1 cellular context compared by ENCODE assay signal in the genomic region with DNA sequence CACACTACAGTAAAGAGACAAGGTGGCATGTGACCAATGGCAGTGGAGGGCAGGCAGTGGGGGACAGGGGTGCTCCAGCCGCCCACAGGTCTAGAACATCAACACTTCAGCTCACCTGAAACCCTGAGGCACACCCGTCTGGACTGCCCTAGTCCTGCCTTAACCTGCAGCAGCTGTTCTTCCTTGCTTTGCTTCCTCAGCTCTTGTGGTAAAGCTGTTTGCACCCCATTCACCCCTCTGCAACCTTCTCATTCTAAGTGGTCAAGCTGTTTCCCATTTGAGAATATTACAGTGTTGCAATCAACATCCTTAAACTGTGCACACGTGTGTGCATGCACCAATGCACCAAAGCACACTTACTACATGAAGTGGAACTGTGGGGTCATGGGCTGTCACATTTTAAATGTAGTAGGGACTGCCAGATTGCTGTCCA.
A peak's percentile ranks its signal among the peaks of the same experiment; 100 is the strongest.
TF ChIP-seq lines count a peak whose summit lies in the region.

No MANE protein-coding gene starts in this region.

TF ChIP-seq in GM12878, 131 proteins besides CTCF, POLR2A, EP300 and RAD21 (continued from another document and continues in another):
- TF ChIP-seq, protein P1, sequence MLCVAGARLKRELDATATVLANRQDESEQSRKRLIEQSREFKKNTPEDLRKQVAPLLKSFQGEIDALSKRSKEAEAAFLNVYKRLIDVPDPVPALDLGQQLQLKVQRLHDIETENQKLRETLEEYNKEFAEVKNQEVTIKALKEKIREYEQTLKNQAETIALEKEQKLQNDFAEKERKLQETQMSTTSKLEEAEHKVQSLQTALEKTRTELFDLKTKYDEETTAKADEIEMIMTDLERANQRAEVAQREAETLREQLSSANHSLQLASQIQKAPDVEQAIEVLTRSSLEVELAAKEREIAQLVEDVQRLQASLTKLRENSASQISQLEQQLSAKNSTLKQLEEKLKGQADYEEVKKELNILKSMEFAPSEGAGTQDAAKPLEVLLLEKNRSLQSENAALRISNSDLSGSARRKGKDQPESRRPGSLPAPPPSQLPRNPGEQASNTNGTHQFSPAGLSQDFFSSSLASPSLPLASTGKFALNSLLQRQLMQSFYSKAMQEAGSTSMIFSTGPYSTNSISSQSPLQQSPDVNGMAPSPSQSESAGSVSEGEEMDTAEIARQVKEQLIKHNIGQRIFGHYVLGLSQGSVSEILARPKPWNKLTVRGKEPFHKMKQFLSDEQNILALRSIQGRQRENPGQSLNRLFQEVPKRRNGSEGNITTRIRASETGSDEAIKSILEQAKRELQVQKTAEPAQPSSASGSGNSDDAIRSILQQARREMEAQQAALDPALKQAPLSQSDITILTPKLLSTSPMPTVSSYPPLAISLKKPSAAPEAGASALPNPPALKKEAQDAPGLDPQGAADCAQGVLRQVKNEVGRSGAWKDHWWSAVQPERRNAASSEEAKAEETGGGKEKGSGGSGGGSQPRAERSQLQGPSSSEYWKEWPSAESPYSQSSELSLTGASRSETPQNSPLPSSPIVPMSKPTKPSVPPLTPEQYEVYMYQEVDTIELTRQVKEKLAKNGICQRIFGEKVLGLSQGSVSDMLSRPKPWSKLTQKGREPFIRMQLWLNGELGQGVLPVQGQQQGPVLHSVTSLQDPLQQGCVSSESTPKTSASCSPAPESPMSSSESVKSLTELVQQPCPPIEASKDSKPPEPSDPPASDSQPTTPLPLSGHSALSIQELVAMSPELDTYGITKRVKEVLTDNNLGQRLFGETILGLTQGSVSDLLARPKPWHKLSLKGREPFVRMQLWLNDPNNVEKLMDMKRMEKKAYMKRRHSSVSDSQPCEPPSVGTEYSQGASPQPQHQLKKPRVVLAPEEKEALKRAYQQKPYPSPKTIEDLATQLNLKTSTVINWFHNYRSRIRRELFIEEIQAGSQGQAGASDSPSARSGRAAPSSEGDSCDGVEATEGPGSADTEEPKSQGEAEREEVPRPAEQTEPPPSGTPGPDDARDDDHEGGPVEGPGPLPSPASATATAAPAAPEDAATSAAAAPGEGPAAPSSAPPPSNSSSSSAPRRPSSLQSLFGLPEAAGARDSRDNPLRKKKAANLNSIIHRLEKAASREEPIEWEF (IDR thresholded peaks at IDR 0.05; ENCODE audit: insufficient replicate concordance, low read depth, low read length): no peak
- TF ChIP-seq SIN3A (IDR thresholded peaks at IDR 0.05; ENCODE audit: low read depth, low read length) (no peak), CBX3 (IDR thresholded peaks at IDR 0.05; ENCODE audit: borderline replicate concordance, low read depth) (no peak), WRNIP1 (IDR thresholded peaks at IDR 0.05; ENCODE audit: borderline replicate concordance, low read depth, low read length) (no peak), EZH2 (IDR thresholded peaks at IDR 0.05; ENCODE audit: borderline replicate concordance, control insufficient read depth, low read depth, low read length) (no peak), RCOR1 (conservative IDR thresholded peaks at IDR 0.05; ENCODE audit: low read depth, low read length) (no peak), FOS (IDR thresholded peaks at IDR 0.05; ENCODE audit: borderline replicate concordance, extremely low read depth, insufficient read length) (no peak), NRF1 (conservative IDR thresholded peaks at IDR 0.05; ENCODE audit: low read depth, low read length) (no peak), RBBP5 (conservative IDR thresholded peaks at IDR 0.05) (no peak), ZZZ3 (IDR thresholded peaks at IDR 0.05; ENCODE audit: control insufficient read depth, insufficient read length, low read depth) (no peak), HDAC6 (IDR thresholded peaks at IDR 0.05; ENCODE audit: unreplicated experiment) (no peak), CEBPB (IDR thresholded peaks at IDR 0.05; ENCODE audit: borderline replicate concordance in 1 of 2, low read depth in 2 of 2, low read length in 2 of 2) (peak in 1 of 2 experiments; percentile 52; a peak in 1 of 4 replicates), EED (IDR thresholded peaks at IDR 0.05; ENCODE audit: low read depth) (peak; percentile 62; the same call in 1 of the 2 replicates), HDAC2 (IDR thresholded peaks at IDR 0.05) (no peak), BACH1 (IDR thresholded peaks at IDR 0.05; ENCODE audit: borderline replicate concordance) (0 out of 2 replicates have a peak, but pooled peaks have one; percentile 24), CBFB (IDR thresholded peaks at IDR 0.05; ENCODE audit: low read depth) (0 out of 2 replicates have a peak, but pooled peaks have one; percentile 14), SRF (IDR thresholded peaks at IDR 0.05; ENCODE audit: low read depth in 2 of 2, low read length in 2 of 2) (no peak), ZSCAN29 (IDR thresholded peaks at IDR 0.05) (0 out of 2 replicates have a peak, but pooled peaks have one; percentile 19), GATAD2B (conservative IDR thresholded peaks at IDR 0.05; ENCODE audit: low read depth) (peak; percentile 27; the same call in 1 of the 2 replicates), MYB (IDR thresholded peaks at IDR 0.05; ENCODE audit: borderline replicate concordance, low read depth, low read length) (no peak), SP1 (IDR thresholded peaks at IDR 0.05; ENCODE audit: low read depth, low read length) (no peak), SUPT20H (IDR thresholded peaks at IDR 0.05; ENCODE audit: borderline replicate concordance, control insufficient read depth, low read depth, low read length) (no peak), KAT2A (conservative IDR thresholded peaks at IDR 0.05; ENCODE audit: control insufficient read depth, low read depth, low read length) (no peak), SPI1 (IDR thresholded peaks at IDR 0.05; ENCODE audit: borderline replicate concordance, insufficient read depth, low read depth, low read length) (no peak), ZNF24 (IDR thresholded peaks at IDR 0.05) (no peak), JUND (IDR thresholded peaks at IDR 0.05; ENCODE audit: low read depth, low read length) (no peak), BMI1 (IDR thresholded peaks at IDR 0.05; ENCODE audit: borderline replicate concordance) (no peak), KDM1A (IDR thresholded peaks at IDR 0.05; ENCODE audit: borderline replicate concordance) (no peak), ASH2L (IDR thresholded peaks at IDR 0.05; ENCODE audit: borderline replicate concordance, low read depth) (no peak), HDGF (IDR thresholded peaks at IDR 0.05) (no peak), POU2F2 (IDR thresholded peaks at IDR 0.05; ENCODE audit: borderline replicate concordance, low read depth, low read length) (0 out of 3 replicates have a peak, but pooled peaks have one; percentile 48)
- TF ChIP-seq, protein P2, sequence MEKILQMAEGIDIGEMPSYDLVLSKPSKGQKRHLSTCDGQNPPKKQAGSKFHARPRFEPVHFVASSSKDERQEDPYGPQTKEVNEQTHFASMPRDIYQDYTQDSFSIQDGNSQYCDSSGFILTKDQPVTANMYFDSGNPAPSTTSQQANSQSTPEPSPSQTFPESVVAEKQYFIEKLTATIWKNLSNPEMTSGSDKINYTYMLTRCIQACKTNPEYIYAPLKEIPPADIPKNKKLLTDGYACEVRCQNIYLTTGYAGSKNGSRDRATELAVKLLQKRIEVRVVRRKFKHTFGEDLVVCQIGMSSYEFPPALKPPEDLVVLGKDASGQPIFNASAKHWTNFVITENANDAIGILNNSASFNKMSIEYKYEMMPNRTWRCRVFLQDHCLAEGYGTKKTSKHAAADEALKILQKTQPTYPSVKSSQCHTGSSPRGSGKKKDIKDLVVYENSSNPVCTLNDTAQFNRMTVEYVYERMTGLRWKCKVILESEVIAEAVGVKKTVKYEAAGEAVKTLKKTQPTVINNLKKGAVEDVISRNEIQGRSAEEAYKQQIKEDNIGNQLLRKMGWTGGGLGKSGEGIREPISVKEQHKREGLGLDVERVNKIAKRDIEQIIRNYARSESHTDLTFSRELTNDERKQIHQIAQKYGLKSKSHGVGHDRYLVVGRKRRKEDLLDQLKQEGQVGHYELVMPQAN (conservative IDR thresholded peaks at IDR 0.05): no peak
- TF ChIP-seq, protein P3, sequence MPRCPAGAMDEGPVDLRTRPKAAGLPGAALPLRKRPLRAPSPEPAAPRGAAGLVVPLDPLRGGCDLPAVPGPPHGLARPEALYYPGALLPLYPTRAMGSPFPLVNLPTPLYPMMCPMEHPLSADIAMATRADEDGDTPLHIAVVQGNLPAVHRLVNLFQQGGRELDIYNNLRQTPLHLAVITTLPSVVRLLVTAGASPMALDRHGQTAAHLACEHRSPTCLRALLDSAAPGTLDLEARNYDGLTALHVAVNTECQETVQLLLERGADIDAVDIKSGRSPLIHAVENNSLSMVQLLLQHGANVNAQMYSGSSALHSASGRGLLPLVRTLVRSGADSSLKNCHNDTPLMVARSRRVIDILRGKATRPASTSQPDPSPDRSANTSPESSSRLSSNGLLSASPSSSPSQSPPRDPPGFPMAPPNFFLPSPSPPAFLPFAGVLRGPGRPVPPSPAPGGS (IDR thresholded peaks at IDR 0.05; ENCODE audit: borderline replicate concordance, insufficient read depth, low read depth, low read length, poor library complexity, severe bottlenecking): no peak
- TF ChIP-seq, protein P4, sequence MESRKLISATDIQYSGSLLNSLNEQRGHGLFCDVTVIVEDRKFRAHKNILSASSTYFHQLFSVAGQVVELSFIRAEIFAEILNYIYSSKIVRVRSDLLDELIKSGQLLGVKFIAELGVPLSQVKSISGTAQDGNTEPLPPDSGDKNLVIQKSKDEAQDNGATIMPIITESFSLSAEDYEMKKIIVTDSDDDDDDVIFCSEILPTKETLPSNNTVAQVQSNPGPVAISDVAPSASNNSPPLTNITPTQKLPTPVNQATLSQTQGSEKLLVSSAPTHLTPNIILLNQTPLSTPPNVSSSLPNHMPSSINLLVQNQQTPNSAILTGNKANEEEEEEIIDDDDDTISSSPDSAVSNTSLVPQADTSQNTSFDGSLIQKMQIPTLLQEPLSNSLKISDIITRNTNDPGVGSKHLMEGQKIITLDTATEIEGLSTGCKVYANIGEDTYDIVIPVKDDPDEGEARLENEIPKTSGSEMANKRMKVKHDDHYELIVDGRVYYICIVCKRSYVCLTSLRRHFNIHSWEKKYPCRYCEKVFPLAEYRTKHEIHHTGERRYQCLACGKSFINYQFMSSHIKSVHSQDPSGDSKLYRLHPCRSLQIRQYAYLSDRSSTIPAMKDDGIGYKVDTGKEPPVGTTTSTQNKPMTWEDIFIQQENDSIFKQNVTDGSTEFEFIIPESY (IDR thresholded peaks at IDR 0.05): no peak
- TF ChIP-seq, protein P5, sequence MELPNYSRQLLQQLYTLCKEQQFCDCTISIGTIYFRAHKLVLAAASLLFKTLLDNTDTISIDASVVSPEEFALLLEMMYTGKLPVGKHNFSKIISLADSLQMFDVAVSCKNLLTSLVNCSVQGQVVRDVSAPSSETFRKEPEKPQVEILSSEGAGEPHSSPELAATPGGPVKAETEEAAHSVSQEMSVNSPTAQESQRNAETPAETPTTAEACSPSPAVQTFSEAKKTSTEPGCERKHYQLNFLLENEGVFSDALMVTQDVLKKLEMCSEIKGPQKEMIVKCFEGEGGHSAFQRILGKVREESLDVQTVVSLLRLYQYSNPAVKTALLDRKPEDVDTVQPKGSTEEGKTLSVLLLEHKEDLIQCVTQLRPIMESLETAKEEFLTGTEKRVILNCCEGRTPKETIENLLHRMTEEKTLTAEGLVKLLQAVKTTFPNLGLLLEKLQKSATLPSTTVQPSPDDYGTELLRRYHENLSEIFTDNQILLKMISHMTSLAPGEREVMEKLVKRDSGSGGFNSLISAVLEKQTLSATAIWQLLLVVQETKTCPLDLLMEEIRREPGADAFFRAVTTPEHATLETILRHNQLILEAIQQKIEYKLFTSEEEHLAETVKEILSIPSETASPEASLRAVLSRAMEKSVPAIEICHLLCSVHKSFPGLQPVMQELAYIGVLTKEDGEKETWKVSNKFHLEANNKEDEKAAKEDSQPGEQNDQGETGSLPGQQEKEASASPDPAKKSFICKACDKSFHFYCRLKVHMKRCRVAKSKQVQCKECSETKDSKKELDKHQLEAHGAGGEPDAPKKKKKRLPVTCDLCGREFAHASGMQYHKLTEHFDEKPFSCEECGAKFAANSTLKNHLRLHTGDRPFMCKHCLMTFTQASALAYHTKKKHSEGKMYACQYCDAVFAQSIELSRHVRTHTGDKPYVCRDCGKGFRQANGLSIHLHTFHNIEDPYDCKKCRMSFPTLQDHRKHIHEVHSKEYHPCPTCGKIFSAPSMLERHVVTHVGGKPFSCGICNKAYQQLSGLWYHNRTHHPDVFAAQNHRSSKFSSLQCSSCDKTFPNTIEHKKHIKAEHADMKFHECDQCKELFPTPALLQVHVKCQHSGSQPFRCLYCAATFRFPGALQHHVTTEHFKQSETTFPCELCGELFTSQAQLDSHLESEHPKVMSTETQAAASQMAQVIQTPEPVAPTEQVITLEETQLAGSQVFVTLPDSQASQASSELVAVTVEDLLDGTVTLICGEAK (IDR thresholded peaks at IDR 0.05; ENCODE audit: borderline replicate concordance): no peak
- TF ChIP-seq, protein P6, sequence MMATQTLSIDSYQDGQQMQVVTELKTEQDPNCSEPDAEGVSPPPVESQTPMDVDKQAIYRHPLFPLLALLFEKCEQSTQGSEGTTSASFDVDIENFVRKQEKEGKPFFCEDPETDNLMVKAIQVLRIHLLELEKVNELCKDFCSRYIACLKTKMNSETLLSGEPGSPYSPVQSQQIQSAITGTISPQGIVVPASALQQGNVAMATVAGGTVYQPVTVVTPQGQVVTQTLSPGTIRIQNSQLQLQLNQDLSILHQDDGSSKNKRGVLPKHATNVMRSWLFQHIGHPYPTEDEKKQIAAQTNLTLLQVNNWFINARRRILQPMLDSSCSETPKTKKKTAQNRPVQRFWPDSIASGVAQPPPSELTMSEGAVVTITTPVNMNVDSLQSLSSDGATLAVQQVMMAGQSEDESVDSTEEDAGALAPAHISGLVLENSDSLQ (IDR thresholded peaks at IDR 0.05): no peak
- TF ChIP-seq, protein P7, sequence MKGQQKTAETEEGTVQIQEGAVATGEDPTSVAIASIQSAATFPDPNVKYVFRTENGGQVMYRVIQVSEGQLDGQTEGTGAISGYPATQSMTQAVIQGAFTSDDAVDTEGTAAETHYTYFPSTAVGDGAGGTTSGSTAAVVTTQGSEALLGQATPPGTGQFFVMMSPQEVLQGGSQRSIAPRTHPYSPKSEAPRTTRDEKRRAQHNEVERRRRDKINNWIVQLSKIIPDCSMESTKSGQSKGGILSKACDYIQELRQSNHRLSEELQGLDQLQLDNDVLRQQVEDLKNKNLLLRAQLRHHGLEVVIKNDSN (IDR thresholded peaks at IDR 0.05; ENCODE audit: borderline replicate concordance, extremely low read length, insufficient read depth, low read depth, low read length): peak; percentile 9
- TF ChIP-seq, protein P8, sequence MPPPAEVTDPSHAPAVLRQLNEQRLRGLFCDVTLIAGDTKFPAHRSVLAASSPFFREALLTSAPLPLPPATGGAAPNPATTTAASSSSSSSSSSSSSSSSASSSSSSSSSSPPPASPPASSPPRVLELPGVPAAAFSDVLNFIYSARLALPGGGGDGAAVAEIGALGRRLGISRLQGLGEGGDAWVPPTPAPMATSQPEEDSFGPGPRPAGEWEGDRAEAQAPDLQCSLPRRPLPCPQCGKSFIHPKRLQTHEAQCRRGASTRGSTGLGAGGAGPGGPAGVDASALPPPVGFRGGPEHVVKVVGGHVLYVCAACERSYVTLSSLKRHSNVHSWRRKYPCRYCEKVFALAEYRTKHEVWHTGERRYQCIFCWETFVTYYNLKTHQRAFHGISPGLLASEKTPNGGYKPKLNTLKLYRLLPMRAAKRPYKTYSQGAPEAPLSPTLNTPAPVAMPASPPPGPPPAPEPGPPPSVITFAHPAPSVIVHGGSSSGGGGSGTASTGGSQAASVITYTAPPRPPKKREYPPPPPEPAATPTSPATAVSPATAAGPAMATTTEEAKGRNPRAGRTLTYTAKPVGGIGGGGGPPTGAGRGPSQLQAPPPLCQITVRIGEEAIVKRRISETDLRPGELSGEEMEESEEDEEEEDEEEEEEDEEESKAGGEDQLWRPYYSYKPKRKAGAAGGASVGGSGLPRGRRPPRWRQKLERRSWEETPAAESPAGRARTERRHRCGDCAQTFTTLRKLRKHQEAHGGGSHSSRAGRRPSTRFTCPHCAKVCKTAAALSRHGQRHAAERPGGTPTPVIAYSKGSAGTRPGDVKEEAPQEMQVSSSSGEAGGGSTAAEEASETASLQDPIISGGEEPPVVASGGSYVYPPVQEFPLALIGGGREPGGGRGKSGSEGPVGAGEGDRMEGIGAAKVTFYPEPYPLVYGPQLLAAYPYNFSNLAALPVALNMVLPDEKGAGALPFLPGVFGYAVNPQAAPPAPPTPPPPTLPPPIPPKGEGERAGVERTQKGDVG (CRISPR knock-in tag; IDR thresholded peaks at IDR 0.05): no peak
